In the genomic region with DNA sequence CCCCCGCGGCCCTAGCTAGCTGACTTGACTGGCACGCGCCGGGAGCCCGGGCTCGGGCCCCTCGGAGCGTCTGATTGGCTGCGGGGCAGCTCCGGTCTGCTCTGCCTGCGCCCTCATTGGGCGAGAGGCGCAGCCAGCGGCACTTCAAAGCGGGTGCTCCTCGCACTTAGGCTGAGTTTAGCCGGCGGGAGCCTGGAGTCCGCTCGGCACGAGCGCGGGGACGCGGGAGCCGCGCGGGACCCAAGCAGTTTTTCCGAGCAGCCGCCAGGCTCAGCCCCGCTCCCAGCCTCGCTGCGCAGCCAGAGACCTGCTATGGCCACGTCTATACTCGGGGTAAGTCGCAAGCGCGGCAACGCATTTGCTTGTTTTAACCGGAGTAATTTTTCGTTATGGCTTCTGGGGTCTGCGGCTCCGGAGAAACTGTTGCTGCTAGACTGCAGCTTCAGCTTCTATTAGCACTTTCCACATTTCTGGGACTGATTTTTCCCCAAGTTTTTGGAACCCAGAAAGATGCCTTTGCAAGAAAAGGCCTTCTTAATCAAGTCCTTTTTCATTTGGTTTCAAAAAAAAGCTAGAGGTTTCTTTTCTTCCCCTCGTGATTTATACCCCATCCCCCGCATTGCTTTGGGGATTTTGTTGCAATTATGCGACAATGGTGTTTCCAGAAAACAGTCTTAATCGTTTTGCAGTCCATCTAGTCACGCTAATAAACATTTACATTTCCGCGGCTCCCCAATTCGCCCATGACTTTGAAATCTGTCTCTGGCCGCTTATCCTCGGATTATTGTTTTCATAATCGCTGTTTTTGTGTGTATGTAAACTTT, we compare ENCODE assay signal across 9 cellular contexts. TPM values are rescaled to one million over a fixed set of nuclear protein-coding genes. Genes with fewer than 3 reads are reported as not detected.
DNase-seq lines count a peak whose midpoint lies in the region; ATAC-seq lines count a peak whose summit lies in the region.
"Had no signal": no experiment of that assay in that cellular context is flagged by ENCODE, and none has a peak within 500 bp of the region (broad histone marks: within the 10 kb centered on the region; RNA-seq: fewer than 3 reads in every experiment).

A gene (plus strand): TSS at position 174 of the 824 bp plus-strand sequence. CDS start 139 bp downstream, at position 313.

- H3K4me3 Mint-ChIP-seq in activated naive CD4-positive, alpha-beta T cell treated with anti-CD3 and anti-CD28 coated beads, Interleukin-2, amount 50 U/mL, for 24 hours, result peak within 1 kb of the TSS; percentile 51
- peak within 1 kb of the TSS; percentile 56 to 83 (median 69) for H3K4me3 Mint-ChIP-seq in immature natural killer cell

- no peak for ATAC-seq in HG03342 (IDR thresholded peaks at IDR 0.05; ENCODE audit: unreplicated experiment)

- H3K27me3 Mint-ChIP-seq in activated naive CD4-positive, alpha-beta T cell treated with anti-CD3 and anti-CD28 coated beads, Interleukin-2, amount 50 U/mL, for 24 hours, result peaks cover 59% of the 10 kb centered on the region
- H3K27me3 Mint-ChIP-seq in immature natural killer cell (ENCODE audit: low read depth in 3 of 3), result peaks cover 55 to 80% (median 78%) of the 10 kb centered on the region in 3 donors

- H3K9me3 Mint-ChIP-seq in activated naive CD4-positive, alpha-beta T cell treated with anti-CD3 and anti-CD28 coated beads, Interleukin-2, amount 50 U/mL, for 24 hours, result no peaks in the 10 kb centered on the region
- H3K9me3 Mint-ChIP-seq in immature natural killer cell, result peaks cover 0 to 13% (median 0%) of the 10 kb centered on the region in 6 donors

- DNase-seq in NCI-H2081 (lab: John Stamatoyannopoulos, UW), result peak; percentile 28 to 65
- DNase-seq in NCI-H2081 treated with DMSO at 0.1 percent for 48 hours (lab: John Stamatoyannopoulos, UW), result no peak
- peak; percentile 86 for DNase-seq in NCI-H1694 (lab: John Stamatoyannopoulos, UW)
- DNase-seq in immature natural killer cell, result no peak
- no peak for DNase-seq in ACHN
- no peak for DNase-seq in NCI-H2171 treated with DMSO at 0.1 percent for 48 hours (lab: John Stamatoyannopoulos, UW)

- peaks cover 37% of the 10 kb centered on the region for H3K4me1 Mint-ChIP-seq in activated naive CD4-positive, alpha-beta T cell treated with anti-CD3 and anti-CD28 coated beads, Interleukin-2, amount 50 U/mL, for 24 hours
- peaks cover 26 to 51% of the 10 kb centered on the region in 2 donors for H3K4me1 Mint-ChIP-seq in immature natural killer cell

- in situ Hi-C loops in ACHN (cut with HindIII; ENCODE audit: low pct_ligation_motif_present, low pct_unique_long_range_greater_than_20kb, low sequenced_read_pairs), result no loop called here

- H3K36me3 Mint-ChIP-seq in activated naive CD4-positive, alpha-beta T cell treated with anti-CD3 and anti-CD28 coated beads, Interleukin-2, amount 50 U/mL, for 24 hours, result no peaks in the 10 kb centered on the region
- peaks cover 0 to 3% (median 0%) of the 10 kb centered on the region in 3 donors for H3K36me3 Mint-ChIP-seq in immature natural killer cell

- H3K27ac Mint-ChIP-seq in activated naive CD4-positive, alpha-beta T cell treated with anti-CD3 and anti-CD28 coated beads, Interleukin-2, amount 50 U/mL, for 24 hours, result peak within 1 kb of the TSS; percentile 91
- H3K27ac Mint-ChIP-seq in immature natural killer cell, result peak within 1 kb of the TSS in 3 of 6 donors; percentile 35 to 67 (median 62)

RNA-seq across cellular contexts. Expression of the gene that starts here (rescaled TPM):
- polyA plus RNA-seq in immature natural killer cell, result not detected
- polyA plus RNA-seq: BJ had no signal

Comparison
In these comparisons a context has a peak if more than half of its experiments do, and no peak if none do; other contexts are left out.
1. DNase-seq: peak in NCI-H2081 (2 of 2) and NCI-H1694 (single experiment); none in NCI-H2081 treated with DMSO at 0.1 percent for 48 hours (single experiment), immature natural killer cell (0 of 3), ACHN (single experiment) and NCI-H2171 treated with DMSO at 0.1 percent for 48 hours (single experiment).